ENCODE assay signal across 8 cellular contexts in genomic region chr18:3450358-3451107, GRCh38.
A peak's percentile ranks its signal among the peaks of the same experiment; 100 is the strongest.
DNase-seq lines count a peak whose midpoint lies in the region; FAIRE-seq and TF ChIP-seq lines count a peak whose summit lies in the region.

No MANE protein-coding gene starts in this region.

- no peaks in the 10 kb centered on the region for H3K9me3 ChIP-seq in HUES48 (ENCODE audit: control insufficient read depth, insufficient read depth, low read length)

- no peak for FAIRE-seq in HTR-8/SVneo (lab: Jason Lieb, UNC)

- TF ChIP-seq CTCF in WI38 (IDR thresholded peaks at IDR 0.05; ENCODE audit: low read depth, low read length) (no peak), cardiac fibroblast (IDR thresholded peaks at IDR 0.05; ENCODE audit: low read depth, low read length) (no peak)

- H3K4me3 ChIP-seq in HUES48 (ENCODE audit: low read depth, low read length) (peak overlapping the region; percentile 97), WI38 (ENCODE audit: low read depth, low read length) (peak overlapping the region; percentile 97), cardiac fibroblast (replicated peaks in 1 of 2; ENCODE audit: low read depth in 2 of 2, low read length in 2 of 2) (peak overlapping the region; percentile 64 to 90)

- H3K27me3 ChIP-seq in HUES48 (ENCODE audit: control insufficient read depth, insufficient read depth, low read length): no peaks in the 10 kb centered on the region

- H3K36me3 ChIP-seq in HUES48 (ENCODE audit: control insufficient read depth, insufficient read depth, low read length): 0 out of 2 replicates have a peak, but pooled peaks cover 3% of the 10 kb centered on the region

- H3K9ac ChIP-seq in HUES48 (ENCODE audit: low read depth, low read length): peak overlapping the region; percentile 95

- H3K4me1 ChIP-seq in HUES48 (ENCODE audit: control insufficient read depth, insufficient read depth, low read length): peaks cover 31% of the 10 kb centered on the region

- peak overlapping the region; percentile 99 for H3K27ac ChIP-seq in HUES48 (ENCODE audit: low read depth, low read length)

- DNase-seq in Ammon's horn (ENCODE audit: low spot score) (peak; percentile 73), cardiac fibroblast (ENCODE audit: low read depth in 2 of 2) (peak; percentile 83 to 89), kidney tubule cell (ENCODE audit: low spot score) (peak; percentile 61), HTR-8/SVneo (ENCODE audit: insufficient read length, low spot score) (no peak), DMS79 treated with DMSO at 0.1 percent for 48 hours (lab: John Stamatoyannopoulos, UW) (no peak)
- DNase-seq in stimulated activated CD4-positive, alpha-beta T cell treated with anti-CD3 and anti-CD28 coated beads, Interleukin-15, amount 100 ng/mL, for 48 hours (ENCODE audit: low read depth in 2 of 2): peak; percentile 38 to 42

Comparison
In these comparisons a context has a peak if more than half of its experiments do, and no peak if none do; other contexts are left out.
1. DNase-seq: peak in Ammon's horn (single experiment), cardiac fibroblast (2 of 2), kidney tubule cell (single experiment) and stimulated activated CD4-positive, alpha-beta T cell treated with anti-CD3 and anti-CD28 coated beads, Interleukin-15, amount 100 ng/mL, for 48 hours (2 of 2); none in HTR-8/SVneo (single experiment) and DMS79 treated with DMSO at 0.1 percent for 48 hours (single experiment).
2. Peak in every context shown above with its lines, with median percentiles within 50 percentile points of each other: H3K4me3 ChIP-seq.